2 cellular contexts compared by ENCODE assay signal in the genomic region with DNA sequence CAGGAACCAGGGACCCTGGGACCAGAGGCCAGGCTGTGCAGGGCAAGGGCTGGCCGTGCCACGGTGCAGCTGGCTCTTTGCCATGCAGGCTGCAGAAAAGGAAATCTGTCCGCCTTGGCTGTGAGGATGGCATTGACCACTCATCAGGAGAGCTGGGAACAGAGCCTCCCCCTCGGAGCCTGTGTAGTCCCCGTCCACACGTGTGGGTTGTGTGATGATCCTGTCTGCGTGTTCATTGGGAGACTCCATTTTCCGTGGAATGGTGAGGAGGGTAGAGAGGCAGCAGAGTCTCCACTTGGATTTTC.
A peak's percentile ranks its signal among the peaks of the same experiment; 100 is the strongest.
TF ChIP-seq lines count a peak whose summit lies in the region.

No MANE protein-coding gene starts in this region.

TF ChIP-seq in liver, 16 proteins besides CTCF, POLR2A, EP300 and RAD21:
- TF ChIP-seq HNF4A (conservative IDR thresholded peaks at IDR 0.05), result peak; percentile 43 to 65
- TF ChIP-seq SP1 (IDR thresholded peaks at IDR 0.05), result no peak

TF ChIP-seq in HepG2, 621 proteins besides CTCF, POLR2A, EP300 and RAD21:
- TF ChIP-seq IRX3 (CRISPR knock-in tag; IDR thresholded peaks at IDR 0.05; ENCODE audit: borderline replicate concordance, low read depth), result no peak
- no peak for TF ChIP-seq ZFAT (CRISPR knock-in tag; conservative IDR thresholded peaks at IDR 0.05)
- TF ChIP-seq, protein P1, sequence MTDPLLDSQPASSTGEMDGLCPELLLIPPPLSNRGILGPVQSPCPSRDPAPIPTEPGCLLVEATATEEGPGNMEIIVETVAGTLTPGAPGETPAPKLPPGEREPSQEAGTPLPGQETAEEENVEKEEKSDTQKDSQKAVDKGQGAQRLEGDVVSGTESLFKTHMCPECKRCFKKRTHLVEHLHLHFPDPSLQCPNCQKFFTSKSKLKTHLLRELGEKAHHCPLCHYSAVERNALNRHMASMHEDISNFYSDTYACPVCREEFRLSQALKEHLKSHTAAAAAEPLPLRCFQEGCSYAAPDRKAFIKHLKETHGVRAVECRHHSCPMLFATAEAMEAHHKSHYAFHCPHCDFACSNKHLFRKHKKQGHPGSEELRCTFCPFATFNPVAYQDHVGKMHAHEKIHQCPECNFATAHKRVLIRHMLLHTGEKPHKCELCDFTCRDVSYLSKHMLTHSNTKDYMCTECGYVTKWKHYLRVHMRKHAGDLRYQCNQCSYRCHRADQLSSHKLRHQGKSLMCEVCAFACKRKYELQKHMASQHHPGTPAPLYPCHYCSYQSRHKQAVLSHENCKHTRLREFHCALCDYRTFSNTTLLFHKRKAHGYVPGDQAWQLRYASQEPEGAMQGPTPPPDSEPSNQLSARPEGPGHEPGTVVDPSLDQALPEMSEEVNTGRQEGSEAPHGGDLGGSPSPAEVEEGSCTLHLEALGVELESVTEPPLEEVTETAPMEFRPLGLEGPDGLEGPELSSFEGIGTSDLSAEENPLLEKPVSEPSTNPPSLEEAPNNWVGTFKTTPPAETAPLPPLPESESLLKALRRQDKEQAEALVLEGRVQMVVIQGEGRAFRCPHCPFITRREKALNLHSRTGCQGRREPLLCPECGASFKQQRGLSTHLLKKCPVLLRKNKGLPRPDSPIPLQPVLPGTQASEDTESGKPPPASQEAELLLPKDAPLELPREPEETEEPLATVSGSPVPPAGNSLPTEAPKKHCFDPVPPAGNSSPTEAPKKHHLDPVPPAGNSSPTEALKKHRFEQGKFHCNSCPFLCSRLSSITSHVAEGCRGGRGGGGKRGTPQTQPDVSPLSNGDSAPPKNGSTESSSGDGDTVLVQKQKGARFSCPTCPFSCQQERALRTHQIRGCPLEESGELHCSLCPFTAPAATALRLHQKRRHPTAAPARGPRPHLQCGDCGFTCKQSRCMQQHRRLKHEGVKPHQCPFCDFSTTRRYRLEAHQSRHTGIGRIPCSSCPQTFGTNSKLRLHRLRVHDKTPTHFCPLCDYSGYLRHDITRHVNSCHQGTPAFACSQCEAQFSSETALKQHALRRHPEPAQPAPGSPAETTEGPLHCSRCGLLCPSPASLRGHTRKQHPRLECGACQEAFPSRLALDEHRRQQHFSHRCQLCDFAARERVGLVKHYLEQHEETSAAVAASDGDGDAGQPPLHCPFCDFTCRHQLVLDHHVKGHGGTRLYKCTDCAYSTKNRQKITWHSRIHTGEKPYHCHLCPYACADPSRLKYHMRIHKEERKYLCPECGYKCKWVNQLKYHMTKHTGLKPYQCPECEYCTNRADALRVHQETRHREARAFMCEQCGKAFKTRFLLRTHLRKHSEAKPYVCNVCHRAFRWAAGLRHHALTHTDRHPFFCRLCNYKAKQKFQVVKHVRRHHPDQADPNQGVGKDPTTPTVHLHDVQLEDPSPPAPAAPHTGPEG (CRISPR knock-in tag; IDR thresholded peaks at IDR 0.05), result no peak
- no peak for TF ChIP-seq MIXL1 (CRISPR knock-in tag; IDR thresholded peaks at IDR 0.05)
- TF ChIP-seq, protein P2, sequence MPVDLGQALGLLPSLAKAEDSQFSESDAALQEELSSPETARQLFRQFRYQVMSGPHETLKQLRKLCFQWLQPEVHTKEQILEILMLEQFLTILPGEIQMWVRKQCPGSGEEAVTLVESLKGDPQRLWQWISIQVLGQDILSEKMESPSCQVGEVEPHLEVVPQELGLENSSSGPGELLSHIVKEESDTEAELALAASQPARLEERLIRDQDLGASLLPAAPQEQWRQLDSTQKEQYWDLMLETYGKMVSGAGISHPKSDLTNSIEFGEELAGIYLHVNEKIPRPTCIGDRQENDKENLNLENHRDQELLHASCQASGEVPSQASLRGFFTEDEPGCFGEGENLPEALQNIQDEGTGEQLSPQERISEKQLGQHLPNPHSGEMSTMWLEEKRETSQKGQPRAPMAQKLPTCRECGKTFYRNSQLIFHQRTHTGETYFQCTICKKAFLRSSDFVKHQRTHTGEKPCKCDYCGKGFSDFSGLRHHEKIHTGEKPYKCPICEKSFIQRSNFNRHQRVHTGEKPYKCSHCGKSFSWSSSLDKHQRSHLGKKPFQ (CRISPR knock-in tag; IDR thresholded peaks at IDR 0.05; ENCODE audit: insufficient replicate concordance), result no peak
